Comparison of ENCODE assay signal across 1 cellular context in genomic region chr6:161101517-161101916, GRCh38.
TF ChIP-seq lines count a peak whose summit lies in the region.

No MANE protein-coding gene starts in this region.

TF ChIP-seq in GM12878, 131 proteins besides CTCF, POLR2A, EP300 and RAD21:
- TF ChIP-seq CEBPB (IDR thresholded peaks at IDR 0.05; ENCODE audit: borderline replicate concordance in 1 of 2, low read depth in 2 of 2, low read length in 2 of 2): no peak
- no peak for TF ChIP-seq IRF3 (IDR thresholded peaks at IDR 0.05)
